ENCODE assay signal across 9 cellular contexts in the genomic region with DNA sequence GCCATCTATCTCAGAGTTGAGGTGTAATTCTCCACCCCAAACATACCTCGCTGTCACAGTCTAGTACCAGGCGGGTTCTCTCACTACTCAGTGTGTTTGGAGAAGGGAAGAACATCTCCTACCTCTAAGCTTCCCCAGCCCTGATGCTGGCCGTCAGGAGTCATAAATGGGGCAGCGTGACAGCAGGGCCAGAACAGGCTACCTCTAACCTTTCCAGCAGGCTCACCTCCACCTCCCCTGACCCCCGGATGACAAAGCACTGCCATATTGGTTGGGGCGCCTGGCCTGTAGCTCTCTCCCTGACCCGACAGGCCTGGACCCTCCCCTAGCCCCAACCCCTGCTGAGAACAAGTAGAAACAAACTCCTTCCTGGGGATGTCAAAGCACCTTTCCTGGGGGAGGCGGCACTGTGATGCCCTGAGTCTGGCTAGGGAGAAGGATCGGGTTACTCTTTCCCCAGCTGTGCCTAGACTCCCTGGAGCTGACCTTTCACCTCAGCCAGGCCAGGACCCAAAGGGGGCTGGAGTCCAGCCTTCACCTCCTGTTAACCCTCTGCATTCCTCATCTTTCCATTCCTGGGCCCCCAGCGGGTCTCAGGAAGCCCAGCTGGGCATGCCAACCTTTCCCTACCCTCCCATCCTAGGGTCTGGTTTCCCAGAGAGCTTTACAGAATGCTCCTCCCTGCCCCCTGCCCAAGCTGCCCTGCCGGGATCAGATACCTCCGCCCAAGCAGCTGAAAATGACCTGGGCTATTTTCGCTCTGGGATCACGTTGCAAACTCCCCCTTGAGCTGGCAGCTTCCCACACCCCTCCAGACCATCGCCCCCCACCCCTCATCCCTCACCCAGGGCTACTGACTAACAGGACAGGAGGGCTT. TPM values are rescaled to one million over a fixed set of nuclear protein-coding genes. Genes with fewer than 3 reads are reported as not detected.
DNase-seq lines count a peak whose midpoint lies in the region; ATAC-seq and TF ChIP-seq lines count a peak whose summit lies in the region.
"Had no signal": no experiment of that assay in that cellular context is flagged by ENCODE, and none has a peak within 500 bp of the region (broad histone marks: within the 10 kb centered on the region; RNA-seq: fewer than 3 reads in every experiment).

No MANE protein-coding gene starts in this region.

- H3K4me3 ChIP-seq in left ventricle myocardium inferior (no peak overlapping the region), rectal smooth muscle tissue (ENCODE audit: low read length) (no peak overlapping the region)

- H3K9me3 ChIP-seq in left ventricle myocardium inferior (replicated peaks) = no peaks in the 10 kb centered on the region

- CTCF ChIA-PET in activated CD4-positive, alpha-beta memory T cell treated with anti-CD3 and anti-CD28 coated beads, Interleukin-2, amount 10 ng/mL, durations not matched to agents 7 days and 5 days (lab: Charles Lee) = interaction anchor here (1.0 to 5.4 kb wide), 7 partner anchors 13 to 93 kb away, joined by 3 to 82 read pairs (median 9); a partner anchor contains a TSS

- H3K27me3 ChIP-seq in left ventricle myocardium inferior (ENCODE audit: low read depth) = no peaks in the 10 kb centered on the region
- H3K27me3 ChIP-seq in rectal smooth muscle tissue (ENCODE audit: control insufficient read depth, insufficient read depth, low read length) = no peaks in the 10 kb centered on the region

- peaks cover 23% of the 10 kb centered on the region for H3K4me1 Mint-ChIP-seq in activated CD4-positive, alpha-beta memory T cell treated with anti-CD3 and anti-CD28 coated beads, Interleukin-2, amount 10 ng/mL, durations not matched to agents 7 days and 5 days

- no peaks in the 10 kb centered on the region for H3K9me3 Mint-ChIP-seq in activated CD4-positive, alpha-beta memory T cell treated with anti-CD3 and anti-CD28 coated beads, Interleukin-2, amount 10 ng/mL, durations not matched to agents 7 days and 5 days

- peak overlapping the region; percentile 47 for H3K27ac Mint-ChIP-seq in activated CD4-positive, alpha-beta memory T cell treated with anti-CD3 and anti-CD28 coated beads, Interleukin-2, amount 10 ng/mL, durations not matched to agents 7 days and 5 days

- no peak for ATAC-seq in GM18505 (IDR thresholded peaks at IDR 0.05; ENCODE audit: unreplicated experiment)

- peaks cover 3% of the 10 kb centered on the region for H3K36me3 Mint-ChIP-seq in activated CD4-positive, alpha-beta memory T cell treated with anti-CD3 and anti-CD28 coated beads, Interleukin-2, amount 10 ng/mL, durations not matched to agents 7 days and 5 days (ENCODE audit: low read depth)

- no peak for TF ChIP-seq CTCF in left ventricle myocardium inferior (IDR thresholded peaks at IDR 0.05; ENCODE audit: borderline replicate concordance)

- TF ChIP-seq POLR2A in GM18505 (IDR thresholded peaks at IDR 0.05; ENCODE audit: borderline replicate concordance, extremely low read depth, insufficient read depth, insufficient read length) = no peak

- peaks cover 15% of the 10 kb centered on the region for H3K27me3 Mint-ChIP-seq in activated CD4-positive, alpha-beta memory T cell treated with anti-CD3 and anti-CD28 coated beads, Interleukin-2, amount 10 ng/mL, durations not matched to agents 7 days and 5 days

- H3K4me1 ChIP-seq in left ventricle myocardium inferior = peaks cover 100% of the 10 kb centered on the region
- peaks cover 84% of the 10 kb centered on the region for H3K4me1 ChIP-seq in rectal smooth muscle tissue (ENCODE audit: control insufficient read depth, insufficient read depth, low read length)

- H3K9ac ChIP-seq in rectal smooth muscle tissue (ENCODE audit: low read length) = no peak overlapping the region

- H3K27ac ChIP-seq in left ventricle myocardium inferior (replicated peaks) (peak overlapping the region; percentile 97), rectal smooth muscle tissue (ENCODE audit: low read depth, low read length) (peak overlapping the region; percentile 84)

- peak overlapping the region; percentile 73 for H3K4me3 Mint-ChIP-seq in activated CD4-positive, alpha-beta memory T cell treated with anti-CD3 and anti-CD28 coated beads, Interleukin-2, amount 10 ng/mL, durations not matched to agents 7 days and 5 days

- intact Hi-C loops in left ventricle myocardium inferior (cut with micrococcal nuclease) = no loop called here

- H3K36me3 ChIP-seq in left ventricle myocardium inferior (no peaks in the 10 kb centered on the region), rectal smooth muscle tissue (ENCODE audit: control insufficient read depth, insufficient read depth, low read length) (no peaks in the 10 kb centered on the region)

- POLR2A ChIA-PET in activated CD4-positive, alpha-beta memory T cell treated with anti-CD3 and anti-CD28 coated beads, Interleukin-2, amount 10 ng/mL, durations not matched to agents 7 days and 5 days (lab: Charles Lee) = interaction anchor here (0.5 to 1.0 kb wide), 2 partner anchors 13 to 97 kb away, joined by 3 read pairs; no protein-coding TSS in a partner anchor

- DNase-seq in G401 (ENCODE audit: low spot score) (peak; percentile 68), left ventricle myocardium inferior (peak; percentile 21), COR-L47 (lab: John Stamatoyannopoulos, UW) (no peak), NCI-H446 (lab: John Stamatoyannopoulos, UW) (no peak), SIG-M5 (lab: John Stamatoyannopoulos, UW) (no peak)
- DNase-seq in activated CD4-positive, alpha-beta memory T cell treated with anti-CD3 and anti-CD28 coated beads, Interleukin-2, amount 10 ng/mL, durations not matched to agents 7 days and 5 days = no peak
- DNase-seq: HCEC 1CT had no signal

- in situ Hi-C loops in G401 (cut with HindIII; ENCODE audit: low sequenced_read_pairs) = no loop called here

RNA-seq across cellular contexts. Expression of a gene that starts 34.2 kb away (rescaled TPM):
- total RNA-seq in G401 (2014; rRNA removed; shearing (Covaris generic)) = 6.5 and 8.1 TPM in 2 replicates
- 10 to 100 TPM; 16.9 to 18.9 TPM for total RNA-seq in activated CD4-positive, alpha-beta memory T cell treated with anti-CD3 and anti-CD28 coated beads, Interleukin-2, amount 10 ng/mL, durations not matched to agents 7 days and 5 days
- 40.1 TPM for total RNA-seq in left ventricle myocardium inferior

Comparison
In these comparisons a context has a peak if more than half of its experiments do, and no peak if none do; other contexts are left out.
1. DNase-seq: peak in G401 (single experiment) and left ventricle myocardium inferior (single experiment); none in activated CD4-positive, alpha-beta memory T cell treated with anti-CD3 and anti-CD28 coated beads, Interleukin-2, amount 10 ng/mL, durations not matched to agents 7 days and 5 days (single experiment), COR-L47 (single experiment), NCI-H446 (0 of 2) and SIG-M5 (single experiment).